In the genomic region with DNA sequence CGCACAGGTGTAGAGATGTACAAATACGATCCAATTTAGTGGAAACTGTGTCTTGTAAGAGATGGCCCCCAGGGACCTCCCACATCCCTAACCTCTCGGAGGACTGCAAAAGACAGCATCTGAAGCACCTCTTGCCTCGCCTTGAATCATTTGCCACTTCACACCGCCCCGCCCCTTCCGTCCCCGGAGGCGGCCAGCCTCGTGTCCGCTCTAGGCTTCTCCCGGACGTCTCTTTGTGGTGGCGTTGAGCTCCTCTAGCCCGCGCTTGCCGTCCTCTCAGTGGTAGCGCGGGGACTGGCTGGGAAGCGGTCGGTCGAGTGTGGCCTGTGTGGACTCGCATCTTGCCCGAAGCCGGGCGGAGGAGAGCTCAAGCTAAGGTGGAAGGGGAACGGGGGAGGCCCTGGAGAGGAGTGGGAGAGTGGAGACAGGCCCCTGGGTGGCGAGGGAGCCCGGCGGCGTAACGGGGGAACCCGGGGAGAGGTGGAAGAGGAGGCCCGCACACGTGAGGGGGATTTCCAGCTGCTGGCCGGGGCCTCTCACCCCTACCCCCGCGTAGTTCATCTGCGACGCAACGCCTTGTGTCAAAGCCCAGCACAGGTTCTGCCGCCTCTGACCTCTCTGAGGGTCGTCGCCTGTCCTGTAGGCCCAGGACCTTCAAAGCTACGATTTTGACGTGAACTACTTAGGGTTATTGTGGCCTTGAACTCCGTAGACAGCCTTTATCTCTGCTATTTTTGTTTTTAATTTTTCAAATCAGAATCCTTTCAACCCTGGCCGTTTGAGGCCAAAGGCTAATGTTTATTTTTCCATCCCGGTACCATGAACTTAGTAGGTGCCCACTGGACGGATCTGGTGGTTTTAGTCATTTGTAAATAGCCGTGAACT, we compare ENCODE assay signal across 8 cellular contexts. TPM values are rescaled to one million over a fixed set of nuclear protein-coding genes. Genes with fewer than 3 reads are reported as not detected.
DNase-seq lines count a peak whose midpoint lies in the region; ATAC-seq and TF ChIP-seq lines count a peak whose summit lies in the region.

TSS of gene ARL14EP (plus strand) at position 279 of the 885 bp plus-strand sequence. CDS start 7,845 bp downstream, outside the sequence.

- no peak for TF ChIP-seq CTCF in astrocyte of the cerebellum (IDR thresholded peaks at IDR 0.05; ENCODE audit: low read depth, low read length, missing control alignments)

- peak; percentile 94 for DNase-seq in NCI-H2029 (lab: John Stamatoyannopoulos, UW)
- DNase-seq in T-helper 9 cell, result peak; percentile 76
- peak; percentile 91 for DNase-seq in astrocyte of the cerebellum (ENCODE audit: low read depth)
- peak; percentile 80 for DNase-seq in hepatic stellate cell (ENCODE audit: low spot score)
- DNase-seq in renal cortical epithelial cell (ENCODE audit: low read depth), result peak; percentile 86
- DNase-seq in OCI-M2 (lab: John Stamatoyannopoulos, UW; ENCODE audit: unreplicated experiment), result no peak

- H3K4me3 ChIP-seq in astrocyte of the cerebellum (ENCODE audit: low read depth, low read length), result peak within 1 kb of the TSS; percentile 80

- TF ChIP-seq POLR2A in GM18505 (IDR thresholded peaks at IDR 0.05; ENCODE audit: borderline replicate concordance, extremely low read depth, insufficient read depth, insufficient read length), result peak; percentile 92

- in situ Hi-C loops in astrocyte of the cerebellum (cut with HindIII; ENCODE audit: low sequenced_read_pairs), result loop anchor here (25.0 kb wide), 1 partner anchor 886 kb away; no protein-coding TSS in a partner anchor

- peak; percentile 97 for ATAC-seq in GM18505 (IDR thresholded peaks at IDR 0.05; ENCODE audit: unreplicated experiment)
- peak; percentile 96 for ATAC-seq in HG02973 (IDR thresholded peaks at IDR 0.05; ENCODE audit: unreplicated experiment)

RNA-seq across cellular contexts. Expression of gene ARL14EP, which starts in this region (rescaled TPM):
- total RNA-seq in renal cortical epithelial cell, result 24.3 and 43.2 TPM in 2 replicates
